In genomic region chr6:6972456-6972855, GRCh38 we compare ENCODE assay signal across 12 cellular contexts.
A peak's percentile ranks its signal among the peaks of the same experiment; 100 is the strongest.
DNase-seq lines count a peak whose midpoint lies in the region; ATAC-seq, FAIRE-seq and TF ChIP-seq lines count a peak whose summit lies in the region.
"Had no signal": no experiment of that assay in that cellular context is flagged by ENCODE, and none has a peak within 500 bp of the region (broad histone marks: within the 10 kb centered on the region; RNA-seq: fewer than 3 reads in every experiment).

No MANE protein-coding gene starts in this region.

- DNase-seq in GF-D8 (lab: John Stamatoyannopoulos, UW) (peak; percentile 16), NB4 (ENCODE audit: low read depth) (peak; percentile 77), H1 (ENCODE audit: low read depth in 1 of 2, low spot score in 2 of 2) (no peak), non-pigmented ciliary epithelial cell (ENCODE audit: low read depth) (peak; percentile 40), C1 segment of cervical spinal cord (lab: John Stamatoyannopoulos, UW) (no peak), right cardiac atrium (no peak), dedifferentiated amniotic fluid mesenchymal stem cell (ENCODE audit: extremely low spot score) (no peak)
- DNase-seq in central memory CD4-positive, alpha-beta T cell, result no peak
- DNase-seq: activated naive CD8-positive, alpha-beta T cell treated with anti-CD3 and anti-CD28 coated beads, Interleukin-2, amount 10 ng/mL, durations not matched to agents 7 days and 5 days; dermis blood vessel endothelial cell; NCI-H1694 had no signal

- no peak overlapping the region for H3K18ac ChIP-seq in H1 (ENCODE audit: extremely low read depth, low read length)

- TF ChIP-seq POLR2A in NB4 (IDR thresholded peaks at IDR 0.05; ENCODE audit: extremely low read depth, insufficient read length) (no peak), H1 (IDR thresholded peaks at IDR 0.05; ENCODE audit: control extremely low read depth in 1 of 2, low read depth in 2 of 2, low read length in 2 of 2) (no peak)

- H3K14ac ChIP-seq in H1 (ENCODE audit: insufficient read length), result no peak overlapping the region

- no peak for ATAC-seq in right cardiac atrium
- ATAC-seq: WTC11 had no signal

- peak overlapping the region; percentile 71; the same call in 1 of the 2 replicates for H2AFZ ChIP-seq in H1 (ENCODE audit: low read length)

- H2BK15ac ChIP-seq in H1 (ENCODE audit: low read length), result no peak overlapping the region

- no peak overlapping the region for H4K5ac ChIP-seq in H1 (ENCODE audit: insufficient read length, low read depth, low read length)

- POLR2A ChIA-PET in H1 (lab: Charles Lee; ENCODE audit: partially characterized antibody), result no interaction called here

- H3K4me3 ChIP-seq in NB4 (ENCODE audit: low read depth, low read length), result no peak overlapping the region
- H3K4me3 ChIP-seq in H1 (ENCODE audit: extremely low read depth in 1 of 4, insufficient read depth in 2 of 4, low read depth in 3 of 4, low read length in 4 of 4), result no peak overlapping the region
- no peak overlapping the region for H3K4me3 ChIP-seq in right cardiac atrium (ENCODE audit: low read length)

- no peak overlapping the region for H2BK20ac ChIP-seq in H1 (ENCODE audit: low read length)

- no peak for FAIRE-seq in H1 (lab: Jason Lieb, UNC)

- no peak for TF ChIP-seq EP300 in H1 (IDR thresholded peaks at IDR 0.05; ENCODE audit: borderline replicate concordance in 1 of 2, low read depth in 2 of 2, low read length in 2 of 2)

- TF ChIP-seq RAD21 in H1 (IDR thresholded peaks at IDR 0.05 in 1 of 2, conservative IDR thresholded peaks at IDR 0.05 in 1 of 2; ENCODE audit: low read depth in 2 of 2, low read length in 2 of 2), result no peak

- no peak overlapping the region for H3K4ac ChIP-seq in H1 (replicated peaks; ENCODE audit: insufficient read length, low read depth, low read length)

- H4K20me1 ChIP-seq in H1 (replicated peaks in 1 of 2; ENCODE audit: control insufficient read depth in 1 of 2, insufficient read depth in 2 of 2, low read length in 2 of 2), result no peaks in the 10 kb centered on the region

- 90% methylated on average over 2 of the region's 2 CpGs; no CpG with 5 or more reads in 1 of the 2 experiments for WGBS in H1 (ENCODE audit: extremely low coverage in 1 of 2, insufficient coverage in 1 of 2, insufficient read length in 1 of 2, insufficient replicate concordance in 2 of 2, low coverage in 1 of 2, low lambda C conversion rate in 2 of 2, missing lambda C conversion rate in 1 of 2), 2 experiments
- WGBS in right cardiac atrium, result 50% methylated on average over 2 of the region's 2 CpGs

- no peaks in the 10 kb centered on the region; a peak in 1 of 7 replicates for H3K4me1 ChIP-seq in H1 (replicated peaks in 1 of 4; ENCODE audit: control insufficient read depth in 3 of 4, insufficient read depth in 4 of 4, low read length in 3 of 4)
- H3K4me1 ChIP-seq in right cardiac atrium (ENCODE audit: control insufficient read depth, insufficient read depth, low read length), result no peaks in the 10 kb centered on the region

- no peak overlapping the region for H3K56ac ChIP-seq in H1 (replicated peaks; ENCODE audit: insufficient read length, low read depth, low read length)

- H2AK5ac ChIP-seq in H1 (ENCODE audit: low read depth, low read length), result no peak overlapping the region

- H3K27ac ChIP-seq in H1 (ENCODE audit: low read depth, low read length), result no peak overlapping the region
- H3K27ac ChIP-seq in right cardiac atrium (ENCODE audit: low read length), result no peak overlapping the region

- no peaks in the 10 kb centered on the region for H3K79me1 ChIP-seq in H1 (ENCODE audit: low read depth, low read length)

- H3K27me3 ChIP-seq in H1 (replicated peaks in 1 of 4; ENCODE audit: control insufficient read depth in 3 of 4, extremely low read depth in 1 of 4, insufficient read depth in 3 of 4, low read length in 3 of 4), result no peaks in the 10 kb centered on the region
- no peaks in the 10 kb centered on the region for H3K27me3 ChIP-seq in right cardiac atrium (ENCODE audit: control insufficient read depth, insufficient read depth)

- no peak overlapping the region for H2BK5ac ChIP-seq in H1 (ENCODE audit: low read depth, low read length)

- no peaks in the 10 kb centered on the region for H3K79me2 ChIP-seq in H1 (ENCODE audit: control insufficient read depth in 1 of 2, insufficient read depth in 2 of 2, low read length in 2 of 2)

- intact Hi-C loops in right cardiac atrium (cut with DNase I), result no loop called here

- no peaks in the 10 kb centered on the region for H3K36me3 ChIP-seq in H1 (ENCODE audit: control insufficient read depth in 2 of 4, insufficient read depth in 4 of 4, low read length in 3 of 4)

- no peak overlapping the region for H4K91ac ChIP-seq in H1 (replicated peaks; ENCODE audit: insufficient read length, low read length)

- no peak overlapping the region for H3K4me2 ChIP-seq in H1 (ENCODE audit: insufficient read depth in 1 of 2, low read depth in 2 of 2, low read length in 2 of 2)

- H2BK120ac ChIP-seq in H1 (replicated peaks; ENCODE audit: low read depth, low read length), result no peak overlapping the region

- H3K23ac ChIP-seq in H1 (ENCODE audit: insufficient read length), result no peak overlapping the region

- TF ChIP-seq CTCF in NB4 (IDR thresholded peaks at IDR 0.05; ENCODE audit: low read depth, low read length) (no peak), H1 (IDR thresholded peaks at IDR 0.05; ENCODE audit: control extremely low read depth in 1 of 3, insufficient read depth in 1 of 3, low read depth in 1 of 3, low read length in 3 of 3) (no peak)

- H3K23me2 ChIP-seq in H1 (ENCODE audit: low read depth, low read length), result no peaks in the 10 kb centered on the region

- no peak overlapping the region for H2BK12ac ChIP-seq in H1 (ENCODE audit: low read depth, low read length)

- no peak overlapping the region for H4K8ac ChIP-seq in H1 (ENCODE audit: extremely low read depth, insufficient read depth, low read length)

- CTCF ChIA-PET in H1 (lab: Charles Lee; ENCODE audit: partially characterized antibody), result interaction anchor here (0.6 to 1.1 kb wide), 3 partner anchors 11 to 151 kb away, joined by 3 to 5 read pairs (median 3); no protein-coding TSS in a partner anchor

- no peak overlapping the region for H3K9ac ChIP-seq in H1 (replicated peaks in 1 of 4; ENCODE audit: extremely low read depth in 1 of 4, low read depth in 3 of 4, low read length in 3 of 4)

- H3K9me3 ChIP-seq in H1 (ENCODE audit: insufficient read depth in 2 of 2, low read depth in 1 of 2, low read length in 1 of 2) (no peaks in the 10 kb centered on the region), right cardiac atrium (ENCODE audit: control insufficient read depth, low read length) (no peaks in the 10 kb centered on the region)

TF ChIP-seq in H1, 55 proteins besides CTCF, POLR2A, EP300 and RAD21:
- no peak for TF ChIP-seq SIX5 (IDR thresholded peaks at IDR 0.05; ENCODE audit: low read depth, low read length)
- no peak for TF ChIP-seq SUZ12 (IDR thresholded peaks at IDR 0.05; ENCODE audit: low read length)
- TF ChIP-seq SAP30 (IDR thresholded peaks at IDR 0.05; ENCODE audit: insufficient read depth, insufficient replicate concordance, low read length), result no peak
- no peak for TF ChIP-seq HDAC2 (IDR thresholded peaks at IDR 0.05; ENCODE audit: borderline replicate concordance in 1 of 2, low read depth in 2 of 2, low read length in 2 of 2)
- no peak for TF ChIP-seq POU5F1 (IDR thresholded peaks at IDR 0.05; ENCODE audit: low read depth, low read length)
- no peak for TF ChIP-seq SP4 (IDR thresholded peaks at IDR 0.05; ENCODE audit: low read length)
- TF ChIP-seq BACH1 (IDR thresholded peaks at IDR 0.05; ENCODE audit: low read length), result no peak
- TF ChIP-seq EZH2 (IDR thresholded peaks at IDR 0.05; ENCODE audit: low read depth, low read length, severe bottlenecking), result no peak
- no peak for TF ChIP-seq KDM5A (IDR thresholded peaks at IDR 0.05; ENCODE audit: low read length)
- TF ChIP-seq PHF8 (conservative IDR thresholded peaks at IDR 0.05; ENCODE audit: low read depth, low read length), result no peak

Comparison
In these comparisons a context has a peak if more than half of its experiments do, and no peak if none do; other contexts are left out.
1. DNase-seq: peak in GF-D8 (single experiment), NB4 (single experiment) and non-pigmented ciliary epithelial cell (single experiment); none in H1 (0 of 2), central memory CD4-positive, alpha-beta T cell (single experiment), C1 segment of cervical spinal cord (0 of 14), right cardiac atrium (0 of 3) and dedifferentiated amniotic fluid mesenchymal stem cell (single experiment).